Comparison of ENCODE assay signal across 1 cellular context in genomic region chr6:6003334-6004146, GRCh38.
TF ChIP-seq lines count a peak whose summit lies in the region.

No MANE protein-coding gene starts in this region.

TF ChIP-seq in liver, 16 proteins besides CTCF, POLR2A, EP300 and RAD21 (continued from another document):
- TF ChIP-seq, protein P1, sequence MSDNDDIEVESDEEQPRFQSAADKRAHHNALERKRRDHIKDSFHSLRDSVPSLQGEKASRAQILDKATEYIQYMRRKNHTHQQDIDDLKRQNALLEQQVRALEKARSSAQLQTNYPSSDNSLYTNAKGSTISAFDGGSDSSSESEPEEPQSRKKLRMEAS (IDR thresholded peaks at IDR 0.05), result no peak
- TF ChIP-seq GABPA (IDR thresholded peaks at IDR 0.05 in 1 of 2, conservative IDR thresholded peaks at IDR 0.05 in 1 of 2) (no peak), EGR1 (IDR thresholded peaks at IDR 0.05; ENCODE audit: low read depth in 2 of 2) (no peak), ATF3 (IDR thresholded peaks at IDR 0.05) (no peak), ZBTB33 (IDR thresholded peaks at IDR 0.05) (no peak), YY1 (IDR thresholded peaks at IDR 0.05) (no peak)
- TF ChIP-seq, protein P2, sequence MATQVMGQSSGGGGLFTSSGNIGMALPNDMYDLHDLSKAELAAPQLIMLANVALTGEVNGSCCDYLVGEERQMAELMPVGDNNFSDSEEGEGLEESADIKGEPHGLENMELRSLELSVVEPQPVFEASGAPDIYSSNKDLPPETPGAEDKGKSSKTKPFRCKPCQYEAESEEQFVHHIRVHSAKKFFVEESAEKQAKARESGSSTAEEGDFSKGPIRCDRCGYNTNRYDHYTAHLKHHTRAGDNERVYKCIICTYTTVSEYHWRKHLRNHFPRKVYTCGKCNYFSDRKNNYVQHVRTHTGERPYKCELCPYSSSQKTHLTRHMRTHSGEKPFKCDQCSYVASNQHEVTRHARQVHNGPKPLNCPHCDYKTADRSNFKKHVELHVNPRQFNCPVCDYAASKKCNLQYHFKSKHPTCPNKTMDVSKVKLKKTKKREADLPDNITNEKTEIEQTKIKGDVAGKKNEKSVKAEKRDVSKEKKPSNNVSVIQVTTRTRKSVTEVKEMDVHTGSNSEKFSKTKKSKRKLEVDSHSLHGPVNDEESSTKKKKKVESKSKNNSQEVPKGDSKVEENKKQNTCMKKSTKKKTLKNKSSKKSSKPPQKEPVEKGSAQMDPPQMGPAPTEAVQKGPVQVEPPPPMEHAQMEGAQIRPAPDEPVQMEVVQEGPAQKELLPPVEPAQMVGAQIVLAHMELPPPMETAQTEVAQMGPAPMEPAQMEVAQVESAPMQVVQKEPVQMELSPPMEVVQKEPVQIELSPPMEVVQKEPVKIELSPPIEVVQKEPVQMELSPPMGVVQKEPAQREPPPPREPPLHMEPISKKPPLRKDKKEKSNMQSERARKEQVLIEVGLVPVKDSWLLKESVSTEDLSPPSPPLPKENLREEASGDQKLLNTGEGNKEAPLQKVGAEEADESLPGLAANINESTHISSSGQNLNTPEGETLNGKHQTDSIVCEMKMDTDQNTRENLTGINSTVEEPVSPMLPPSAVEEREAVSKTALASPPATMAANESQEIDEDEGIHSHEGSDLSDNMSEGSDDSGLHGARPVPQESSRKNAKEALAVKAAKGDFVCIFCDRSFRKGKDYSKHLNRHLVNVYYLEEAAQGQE (IDR thresholded peaks at IDR 0.05), result no peak
